10 cellular contexts compared by ENCODE assay signal in the genomic region with DNA sequence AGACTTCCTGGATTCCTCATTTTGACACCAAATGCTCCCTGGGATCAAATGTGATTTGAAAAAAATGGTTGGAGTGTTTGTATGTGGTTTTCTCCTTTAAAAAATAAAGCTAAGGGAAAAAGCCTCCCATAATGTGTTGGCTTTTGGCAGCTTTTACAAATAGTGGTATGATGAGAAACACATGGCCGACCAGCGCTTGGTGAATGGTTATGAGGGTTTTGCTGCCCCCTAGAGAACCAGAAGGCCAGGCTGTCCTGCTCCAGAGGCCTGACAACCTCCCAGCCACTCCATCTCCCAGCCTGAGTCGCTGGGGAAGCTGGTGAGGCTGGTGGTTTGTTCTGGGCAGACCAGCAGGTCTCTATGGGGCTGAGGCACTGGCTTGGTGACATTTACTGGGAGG.
A peak's percentile ranks its signal among the peaks of the same experiment; 100 is the strongest.
DNase-seq lines count a peak whose midpoint lies in the region; ATAC-seq, FAIRE-seq and TF ChIP-seq lines count a peak whose summit lies in the region.
"Had no signal": no experiment of that assay in that cellular context is flagged by ENCODE, and none has a peak within 500 bp of the region (broad histone marks: within the 10 kb centered on the region; RNA-seq: fewer than 3 reads in every experiment).

No MANE protein-coding gene starts in this region.

- no peaks in the 10 kb centered on the region for H3K9me3 ChIP-seq in mucosa of descending colon
- H3K9me3 ChIP-seq: stomach had no signal

- no peaks in the 10 kb centered on the region for H3K36me3 ChIP-seq in mucosa of descending colon (ENCODE audit: low read depth)
- H3K36me3 ChIP-seq: stomach had no signal

- ATAC-seq in mucosa of descending colon (peak; percentile 37), HG03135 (IDR thresholded peaks at IDR 0.05; ENCODE audit: unreplicated experiment) (no peak), GM19395 (IDR thresholded peaks at IDR 0.05; ENCODE audit: unreplicated experiment) (no peak)

- intact Hi-C loops in mucosa of descending colon (cut with DNase I, micrococcal nuclease): no loop called here

- H3K4me1 ChIP-seq in mucosa of descending colon (ENCODE audit: low read depth): no peaks in the 10 kb centered on the region

- H3K4me3 ChIP-seq in AG10803 (ENCODE audit: low read length) (no peak overlapping the region), mucosa of descending colon (no peak overlapping the region)
- H3K4me3 ChIP-seq: stomach had no signal

- TF ChIP-seq CTCF in AG10803 (conservative IDR thresholded peaks at IDR 0.05; ENCODE audit: low read length) (peak; percentile 78), mucosa of descending colon (IDR thresholded peaks at IDR 0.05) (no peak)

- no peak for FAIRE-seq in GM12892 (lab: Jason Lieb, UNC)

- TF ChIP-seq POLR2A in GM12892 (IDR thresholded peaks at IDR 0.05; ENCODE audit: low read depth, low read length): no peak

- peak; percentile 92 for DNase-seq in AG10803 (ENCODE audit: low read depth)
- DNase-seq in HT1080 (ENCODE audit: low read depth): peak; percentile 21
- DNase-seq in brain pericyte (ENCODE audit: low read depth, low spot score): peak; percentile 62
- DNase-seq in mucosa of descending colon: no peak
- DNase-seq in putamen (ENCODE audit: low spot score): no peak
- DNase-seq in GM12892 (ENCODE audit: insufficient read length): no peak
- DNase-seq: activated CD4-positive, alpha-beta T cell treated with anti-CD3 and anti-CD28 coated beads, Interleukin-2, amount 50 U/mL, for 1 hour; stomach had no signal

Comparison
In these comparisons a context has a peak if more than half of its experiments do, and no peak if none do; other contexts are left out.
1. DNase-seq: peak in AG10803 (single experiment), HT1080 (single experiment) and brain pericyte (single experiment); none in mucosa of descending colon (0 of 3), putamen (single experiment) and GM12892 (single experiment).